10 cellular contexts compared by ENCODE assay signal in genomic region chr10:68336952-68337351, GRCh38. TPM values are rescaled to one million over a fixed set of nuclear protein-coding genes. Genes with fewer than 3 reads are reported as not detected.
DNase-seq lines count a peak whose midpoint lies in the region; ATAC-seq and TF ChIP-seq lines count a peak whose summit lies in the region.
"Had no signal": no experiment of that assay in that cellular context is flagged by ENCODE, and none has a peak within 500 bp of the region (broad histone marks: within the 10 kb centered on the region; RNA-seq: fewer than 3 reads in every experiment).

No MANE protein-coding gene starts in this region.

- H3K4me3 ChIP-seq in DND-41 (ENCODE audit: low read depth in 1 of 2, low read length in 2 of 2) (peak overlapping the region; percentile 1 to 64; a peak in 2 of 4 replicates), Loucy (ENCODE audit: low read length, poor library complexity, severe bottlenecking) (peak overlapping the region; percentile 90), coronary artery (peak overlapping the region; percentile 91)

- no peaks in the 10 kb centered on the region for H3K9me2 ChIP-seq in Loucy (replicated peaks; ENCODE audit: low read depth, low read length)

- ATAC-seq in DND-41 (ENCODE audit: insufficient read depth, low read depth) (no peak), HG02840 (IDR thresholded peaks at IDR 0.05; ENCODE audit: low FRiP score, unreplicated experiment) (no peak), GM21576 (IDR thresholded peaks at IDR 0.05; ENCODE audit: unreplicated experiment) (no peak), GM18907 (IDR thresholded peaks at IDR 0.05; ENCODE audit: unreplicated experiment) (no peak)

- TF ChIP-seq CTCF in DND-41 (IDR thresholded peaks at IDR 0.05; ENCODE audit: borderline replicate concordance, extremely low read depth, low read length, poor library complexity, severe bottlenecking): no peak
- TF ChIP-seq CTCF in Loucy (conservative IDR thresholded peaks at IDR 0.05; ENCODE audit: low read length): no peak
- TF ChIP-seq CTCF in coronary artery (IDR thresholded peaks at IDR 0.05): no peak
- TF ChIP-seq CTCF in neural crest cell (conservative IDR thresholded peaks at IDR 0.05): no peak

- H3K79me2 ChIP-seq in DND-41 (ENCODE audit: insufficient read depth, low read length) (peaks cover 100% of the 10 kb centered on the region), Loucy (ENCODE audit: insufficient read depth, low read length) (peaks cover 100% of the 10 kb centered on the region)

- H3K36me3 Mint-ChIP-seq in neural crest cell (ENCODE audit: low read depth): peaks cover 35% of the 10 kb centered on the region

- H3K4me3 Mint-ChIP-seq in neural crest cell: peak overlapping the region; percentile 82

- H3K4me2 ChIP-seq in DND-41 (ENCODE audit: insufficient read depth, low read length) (peak overlapping the region; percentile 85), Loucy (ENCODE audit: low read depth, low read length, poor library complexity, severe bottlenecking) (peak overlapping the region; percentile 91)

- peaks cover 88% of the 10 kb centered on the region for H4K20me1 ChIP-seq in DND-41 (ENCODE audit: insufficient read depth, low read length)
- H4K20me1 ChIP-seq in Loucy (ENCODE audit: insufficient read depth, low read length, poor library complexity, severe bottlenecking): peaks cover 96% of the 10 kb centered on the region

- 0 out of 2 replicates have a peak, but pooled peaks cover 6% of the 10 kb centered on the region for H3F3A ChIP-seq in Loucy (ENCODE audit: low read depth)

- H3K27me3 ChIP-seq in DND-41 (ENCODE audit: insufficient read depth, low read length, poor library complexity): no peaks in the 10 kb centered on the region
- peaks cover 12% of the 10 kb centered on the region for H3K27me3 ChIP-seq in Loucy (ENCODE audit: insufficient read depth, low read length, poor library complexity, severe bottlenecking)

- no peaks in the 10 kb centered on the region for H3K9me3 Mint-ChIP-seq in neural crest cell

- H3K36me3 ChIP-seq in DND-41 (ENCODE audit: insufficient read depth, low read length): peaks cover 89% of the 10 kb centered on the region
- peaks cover 53% of the 10 kb centered on the region for H3K36me3 ChIP-seq in Loucy (ENCODE audit: insufficient read depth, low read length)

- no peak overlapping the region for H3K27ac Mint-ChIP-seq in neural crest cell (ENCODE audit: unreplicated experiment)

- H3K9me3 ChIP-seq in DND-41 (ENCODE audit: insufficient read depth, low read length, severe bottlenecking) (no peaks in the 10 kb centered on the region), Loucy (ENCODE audit: insufficient read depth, low read depth, low read length) (no peaks in the 10 kb centered on the region)

- peaks cover 45% of the 10 kb centered on the region for H3K4me1 ChIP-seq in DND-41 (ENCODE audit: insufficient read depth, low read length)
- H3K4me1 ChIP-seq in Loucy (ENCODE audit: insufficient read depth, low read length, poor library complexity, severe bottlenecking): peaks cover 51% of the 10 kb centered on the region

- peaks cover 5% of the 10 kb centered on the region for H3K27me3 Mint-ChIP-seq in neural crest cell (ENCODE audit: low read depth)

- H3K9ac ChIP-seq in DND-41 (ENCODE audit: low read depth, low read length): peak overlapping the region; percentile 10; the same call in 1 of the 2 replicates
- H3K9ac ChIP-seq in Loucy (ENCODE audit: low read depth, low read length, poor library complexity, severe bottlenecking): peak overlapping the region; percentile 98

- H3K27ac ChIP-seq in DND-41 (ENCODE audit: low read length): no peak overlapping the region
- no peak overlapping the region for H3K27ac ChIP-seq in coronary artery

- H2AFZ ChIP-seq in DND-41 (ENCODE audit: low read depth, low read length) (no peak overlapping the region), Loucy (ENCODE audit: low read length) (no peak overlapping the region)

- peaks cover 42% of the 10 kb centered on the region for H3K4me1 Mint-ChIP-seq in neural crest cell

- DNase-seq in DND-41: no peak
- no peak for DNase-seq in coronary artery (ENCODE audit: low spot score)
- DNase-seq in neural crest cell (ENCODE audit: low read depth, low spot score): no peak
- DNase-seq in NCI-H2196 treated with DMSO at 0.1 percent for 48 hours (lab: John Stamatoyannopoulos, UW; ENCODE audit: unreplicated experiment): no peak
- DNase-seq: effector CD4-positive, alpha-beta T cell; NCI-H774 had no signal

RNA-seq across cellular contexts. Expression of gene PBLD, which starts 4.2 kb away (rescaled TPM):
- 5.0 TPM in 2 replicates for total RNA-seq in neural crest cell

RNA-seq across cellular contexts. Expression of gene HNRNPH3, which starts 5.1 kb away (rescaled TPM):
- 238 and 250 TPM in 2 replicates for total RNA-seq in neural crest cell

Comparison
In these comparisons a context has a peak if more than half of its experiments do, and no peak if none do; other contexts are left out.
1. H3K4me3 ChIP-seq: peak in every context shown above with its lines; median percentile 91 in coronary artery; 90 in Loucy; 32 in DND-41.